In genomic region chr5:38871790-38872551, GRCh38 we compare ENCODE assay signal across 1 cellular context.
TF ChIP-seq lines count a peak whose summit lies in the region.

No MANE protein-coding gene starts in this region.

TF ChIP-seq in K562, 482 proteins besides CTCF, POLR2A, EP300 and RAD21 (continued from another document):
- TF ChIP-seq CBFA2T3 (IDR thresholded peaks at IDR 0.05) (peak; percentile 45), JUND (IDR thresholded peaks at IDR 0.05; ENCODE audit: borderline replicate concordance, low read depth, low read length) (peak; percentile 77), JUND (tag; IDR thresholded peaks at IDR 0.05; ENCODE audit: borderline replicate concordance, low read depth, low read length) (peak; percentile 82; the same call in 2 of the 3 replicates), SAFB (IDR thresholded peaks at IDR 0.05; ENCODE audit: borderline replicate concordance, low read depth, low read length) (no peak), SNRNP70 (optimal IDR thresholded peaks at IDR 0.05; ENCODE audit: low read depth, low read length) (no peak), PBX2 (CRISPR knock-in tag; IDR thresholded peaks at IDR 0.05; ENCODE audit: low read depth) (no peak), PBX2 (tag; conservative IDR thresholded peaks at IDR 0.05; ENCODE audit: low read depth) (0 out of 2 replicates have a peak, but pooled peaks have one; percentile 31), FOXO4 (CRISPR knock-in tag; IDR thresholded peaks at IDR 0.05) (no peak), NRF1 (conservative IDR thresholded peaks at IDR 0.05 in 1 of 2, IDR thresholded peaks at IDR 0.05 in 1 of 2) (peak in 1 of 2 experiments; percentile 17; a peak in 1 of 4 replicates), MEIS2 (IDR thresholded peaks at IDR 0.05; ENCODE audit: partially characterized antibody) (peak; percentile 67), C11orf30 (IDR thresholded peaks at IDR 0.05; ENCODE audit: low read depth) (0 out of 2 replicates have a peak, but pooled peaks have one; percentile 21), MTA2 (IDR thresholded peaks at IDR 0.05; ENCODE audit: low read depth) (no peak), ATF3 (IDR thresholded peaks at IDR 0.05) (peak; percentile 77), ATF3 (CRISPR knock-in tag; conservative IDR thresholded peaks at IDR 0.05) (no peak), SMARCA4 (IDR thresholded peaks at IDR 0.05) (peak; percentile 62; the same call in 1 of the 2 replicates), MAFG (tag; conservative IDR thresholded peaks at IDR 0.05) (peak; percentile 54), CEBPB (tag; IDR thresholded peaks at IDR 0.05) (peak; percentile 83), ARNT (IDR thresholded peaks at IDR 0.05) (peak in 1 of 2 experiments; percentile 54; a peak in 1 of 4 replicates), IRF1 (CRISPR knock-in tag; IDR thresholded peaks at IDR 0.05; ENCODE audit: borderline replicate concordance) (no peak), SMARCE1 (IDR thresholded peaks at IDR 0.05) (peak; percentile 24; the same call in 1 of the 2 replicates), SMAD4 (CRISPR knock-in tag; conservative IDR thresholded peaks at IDR 0.05) (0 out of 2 replicates have a peak, but pooled peaks have one; percentile 32), TCF3 (CRISPR knock-in tag; IDR thresholded peaks at IDR 0.05) (no peak), SOX6 (IDR thresholded peaks at IDR 0.05) (peak; percentile 69), NFE2 (IDR thresholded peaks at IDR 0.05; ENCODE audit: low read depth) (peak; percentile 47), ARID1B (IDR thresholded peaks at IDR 0.05) (peak; percentile 63), ATF7 (IDR thresholded peaks at IDR 0.05) (0 out of 2 replicates have a peak, but pooled peaks have one; percentile 17), FOSL1 (tag; conservative IDR thresholded peaks at IDR 0.05) (peak; percentile 93), DPF2 (IDR thresholded peaks at IDR 0.05) (peak; percentile 53), PKNOX1 (IDR thresholded peaks at IDR 0.05) (0 out of 2 replicates have a peak, but pooled peaks have one; percentile 24)
